ENCODE assay signal across 8 cellular contexts in genomic region chr7:102412548-102412947, GRCh38. TPM values are rescaled to one million over a fixed set of nuclear protein-coding genes. Genes with fewer than 3 reads are reported as not detected.
A peak's percentile ranks its signal among the peaks of the same experiment; 100 is the strongest.
DNase-seq lines count a peak whose midpoint lies in the region; ATAC-seq, FAIRE-seq and TF ChIP-seq lines count a peak whose summit lies in the region.

No MANE protein-coding gene starts in this region.

- no peak overlapping the region for H3K9ac ChIP-seq in K562 (ENCODE audit: insufficient read depth in 1 of 2, low read depth in 2 of 2, low read length in 2 of 2)

- POLR2A ChIA-PET in PC-9 (lab: Charles Lee; ENCODE audit: unreplicated experiment), result no interaction called here
- POLR2A ChIA-PET in K562 (lab: Yijun Ruan, JAX), result interaction anchor here (0.8 to 1.2 kb wide), 2 partner anchors 8 to 58 kb away, joined by 3 to 8 read pairs; no protein-coding TSS in a partner anchor

- H3K27me3 ChIP-seq in PC-9 (ENCODE audit: insufficient read depth, low read depth) (no peaks in the 10 kb centered on the region), K562 (ENCODE audit: control insufficient read depth in 2 of 2, insufficient read depth in 2 of 2, low read length in 2 of 2) (no peaks in the 10 kb centered on the region)

- H2AFZ ChIP-seq in PC-9 (no peak overlapping the region), K562 (ENCODE audit: low read depth, low read length) (no peak overlapping the region)

- H3K4me2 ChIP-seq in PC-9 (no peak overlapping the region), K562 (ENCODE audit: insufficient read depth, low read length) (no peak overlapping the region)

- in situ Hi-C loops in K562 (cut with MboI), result no loop called here

- no peaks in the 10 kb centered on the region for H3K9me3 ChIP-seq in PC-9 (ENCODE audit: insufficient read depth, low read depth)
- H3K9me3 ChIP-seq in K562 (replicated peaks; ENCODE audit: control insufficient read depth, insufficient read depth, low read depth, low read length), result 0 out of 2 replicates have a peak, but pooled peaks cover 3% of the 10 kb centered on the region

- peaks cover 32% of the 10 kb centered on the region for H3K36me3 ChIP-seq in PC-9 (ENCODE audit: low read depth)
- H3K36me3 ChIP-seq in K562 (ENCODE audit: control insufficient read depth, insufficient read depth, low read length), result peaks cover 89% of the 10 kb centered on the region

- ATAC-seq in K562 (peak; percentile 85), GM21825 (IDR thresholded peaks at IDR 0.05; ENCODE audit: unreplicated experiment) (no peak)

- H3F3A ChIP-seq in PC-9 (ENCODE audit: insufficient read depth, low read depth), result peaks cover 6% of the 10 kb centered on the region; the same call in 1 of the 2 replicates

- FAIRE-seq in K562 (lab: Jason Lieb, UNC), result peak; percentile 82

- peak; percentile 40 for DNase-seq in activated gamma-delta T cell treated with Interleukin-2 at 50 U/mL for 16 hours
- DNase-seq in activated gamma-delta T cell (lab: John Stamatoyannopoulos, UW), result no peak
- no peak for DNase-seq in PC-9
- peak; percentile 66 to 75 (median 68) for DNase-seq in K562 (ENCODE audit: extremely low read depth in 1 of 4, low spot score in 3 of 4)
- DNase-seq in left kidney (ENCODE audit: low read depth, low spot score), result peak; percentile 24
- DNase-seq in HK-2 (ENCODE audit: unreplicated experiment), result no peak
- no peak for DNase-seq in DMS79 (lab: John Stamatoyannopoulos, UW)

- H3K27ac ChIP-seq in PC-9 (no peak overlapping the region), K562 (ENCODE audit: extremely low read depth, low read depth, low read length) (no peak overlapping the region)

- 72% methylated on average over 6 of the region's 6 CpGs for WGBS in K562 (ENCODE audit: insufficient coverage, low coverage, missing lambda C conversion rate)

- H3K79me2 ChIP-seq in PC-9 (ENCODE audit: low read depth), result no peaks in the 10 kb centered on the region
- H3K79me2 ChIP-seq in K562 (ENCODE audit: control insufficient read depth, insufficient read depth, low read length), result peaks cover 9% of the 10 kb centered on the region; the same call in 2 of the 3 replicates

- CTCF ChIA-PET in PC-9 (lab: Charles Lee) (interaction anchor here (0.7 kb wide), 1 partner anchor 55 kb away, joined by 7 read pairs; no protein-coding TSS in a partner anchor), K562 (lab: Yijun Ruan, JAX; ENCODE audit: low intra/inter-chr PET ratio) (interaction anchor here (1.0 to 1.4 kb wide), 2 partner anchors 38 to 53 kb away, joined by 3 to 4 read pairs; partner anchors contain the start of genes ALKBH4 and LRWD1)

- no peak for TF ChIP-seq EP300 in K562 (IDR thresholded peaks at IDR 0.05; ENCODE audit: low read length)

- H4K20me1 ChIP-seq in PC-9 (ENCODE audit: insufficient read depth) (no peaks in the 10 kb centered on the region), K562 (replicated peaks; ENCODE audit: control insufficient read depth, insufficient read depth, low read length) (peaks cover 9% of the 10 kb centered on the region)

- TF ChIP-seq CTCF in PC-9 (conservative IDR thresholded peaks at IDR 0.05) (peak; percentile 61), K562 (IDR thresholded peaks at IDR 0.05 in 2 of 3, conservative IDR thresholded peaks at IDR 0.05 in 1 of 3; ENCODE audit: insufficient read depth in 2 of 3, low read depth in 1 of 3, low read length in 3 of 3) (peak; percentile 70 to 86 (median 78))

- H3K9me2 ChIP-seq in PC-9 (ENCODE audit: insufficient read depth), result no peaks in the 10 kb centered on the region

- BruUV-seq in PC-9 (replicated peaks; lab: Mats Ljungman, UMichigan), result no TSS peak
- no TSS peak for BruUV-seq in K562 (replicated peaks; lab: Mats Ljungman, UMichigan)

- H3K4me3 ChIP-seq in PC-9 (no peak overlapping the region), K562 (no peak overlapping the region)

- intact Hi-C loops in PC-9 (cut with micrococcal nuclease; ENCODE audit: unreplicated experiment) (no loop called here), K562 (cut with micrococcal nuclease) (loop anchor here (1.0 kb wide), 1 partner anchor 39 kb away; no protein-coding TSS in a partner anchor)

- TF ChIP-seq RAD21 in K562 (CRISPR knock-in tag; conservative IDR thresholded peaks at IDR 0.05 in 1 of 2, IDR thresholded peaks at IDR 0.05 in 1 of 2), result peak; percentile 60 to 81

- no peaks in the 10 kb centered on the region for H3K4me1 ChIP-seq in PC-9 (replicated peaks; ENCODE audit: insufficient read depth)
- peaks cover 0 to 4% of the 10 kb centered on the region in 2 experiments; a peak in 3 of 5 replicates for H3K4me1 ChIP-seq in K562 (replicated peaks in 1 of 2; ENCODE audit: control insufficient read depth in 2 of 2, insufficient read depth in 2 of 2, low read length in 2 of 2)

- no peaks in the 10 kb centered on the region for H3K9me1 ChIP-seq in K562 (ENCODE audit: control insufficient read depth, insufficient read depth, low read length)

- TF ChIP-seq POLR2A in K562 (conservative IDR thresholded peaks at IDR 0.05), result no peak

RNA-seq across cellular contexts. Expression of gene PRKRIP1, which starts 16.4 kb away (rescaled TPM):
- 34.6 and 43.1 TPM in 2 replicates for total RNA-seq in PC-9 (2021)
- 41.9 and 63.9 TPM in 2 replicates for total RNA-seq in K562 (2011; cell fraction: chromatin; rRNA removed; ENCODE audit: low replicate concordance)
- 59.3 and 69.9 TPM in 2 replicates for total RNA-seq in K562 (2011; cell fraction: nucleolus; rRNA removed)
- 40.8 and 43.3 TPM in 2 replicates for total RNA-seq in K562 (2011; cell fraction: nucleoplasm; rRNA removed)
- 40.0 and 44.6 TPM in 2 replicates for total RNA-seq in K562 (2014; rRNA removed)
- 14.8 and 15.9 TPM in 2 replicates for total RNA-seq in K562 (2014; rRNA removed; fragmentation: Illumina TruSeq; extraction: Trizol)
- total RNA-seq in K562 (2015; rRNA removed; fragmentation: Illumina TruSeq; extraction: Trizol), result 25.3 and 27.3 TPM in 2 replicates
- 25.2 and 33.9 TPM in 2 replicates for total RNA-seq in K562 (2021)
- polyA plus RNA-seq in K562 (2011; rRNA removed), result 17.2 and 18.1 TPM in 2 replicates
- 15.5 and 21.3 TPM in 2 replicates for polyA plus RNA-seq in K562 (2011; cell fraction: cytosol; rRNA removed)
- 62.2 and 104 TPM in 2 replicates for polyA plus RNA-seq in K562 (2011; cell fraction: nucleus; rRNA removed)
- 24.5 and 27.3 TPM in 2 replicates for polyA plus RNA-seq in K562 (2012)
- 19.3 and 19.8 TPM in 2 replicates for polyA plus RNA-seq in K562 (2014; fragmentation: Illumina TruSeq; extraction: Trizol)
- 10 to 100 TPM; 14.9 to 19.6 TPM for polyA plus RNA-seq in K562 (2014; fragmentation: Nextera tagmentation; extraction: Ambion mirVana)
- polyA plus RNA-seq in K562 (2014; rRNA removed), result 48.6 and 52.1 TPM in 2 replicates
- 5.6 and 5.9 TPM in 2 replicates for polyA minus RNA-seq in K562 (2011; rRNA and poly(A)+ RNA removed)
- 8.3 and 9.5 TPM in 2 replicates for polyA minus RNA-seq in K562 (2011; cell fraction: cytosol; rRNA and poly(A)+ RNA removed)
- polyA minus RNA-seq in K562 (2011; cell fraction: nucleus; rRNA and poly(A)+ RNA removed), result 15.4 and 20.5 TPM in 2 replicates

RNA-seq across cellular contexts. Expression of gene ORAI2, which starts 20.8 kb away (rescaled TPM):
- total RNA-seq in PC-9 (2021), result 53.3 and 59.7 TPM in 2 replicates
- 18.4 and 52.2 TPM in 2 replicates for total RNA-seq in K562 (2011; cell fraction: chromatin; rRNA removed; ENCODE audit: low replicate concordance)
- 30.3 and 37.7 TPM in 2 replicates for total RNA-seq in K562 (2011; cell fraction: nucleolus; rRNA removed)
- total RNA-seq in K562 (2011; cell fraction: nucleoplasm; rRNA removed), result 25.7 and 31.2 TPM in 2 replicates
- total RNA-seq in K562 (2014; rRNA removed), result 18.3 and 23.1 TPM in 2 replicates
- total RNA-seq in K562 (2014; rRNA removed; fragmentation: Illumina TruSeq; extraction: Trizol), result 4.0 and 4.1 TPM in 2 replicates
- total RNA-seq in K562 (2015; rRNA removed; fragmentation: Illumina TruSeq; extraction: Trizol), result 9.0 and 9.2 TPM in 2 replicates
- total RNA-seq in K562 (2021), result 23.5 and 27.7 TPM in 2 replicates
- 14.3 and 16.0 TPM in 2 replicates for polyA plus RNA-seq in K562 (2011; rRNA removed)
- polyA plus RNA-seq in K562 (2011; cell fraction: cytosol; rRNA removed), result 32.8 and 91.3 TPM in 2 replicates
- polyA plus RNA-seq in K562 (2011; cell fraction: nucleus; rRNA removed), result 5.5 and 11.5 TPM in 2 replicates
- 34.3 and 36.5 TPM in 2 replicates for polyA plus RNA-seq in K562 (2012)
- polyA plus RNA-seq in K562 (2014; fragmentation: Illumina TruSeq; extraction: Trizol), result 7.7 and 18.6 TPM in 2 replicates
- polyA plus RNA-seq in K562 (2014; fragmentation: Nextera tagmentation; extraction: Ambion mirVana), result 1 to 10 TPM; 1.1 to 2.0 TPM
- 16.7 and 18.9 TPM in 2 replicates for polyA plus RNA-seq in K562 (2014; rRNA removed)
- 11.4 and 21.4 TPM in 2 replicates for polyA minus RNA-seq in K562 (2011; rRNA and poly(A)+ RNA removed)
- 35.3 and 38.1 TPM in 2 replicates for polyA minus RNA-seq in K562 (2011; cell fraction: cytosol; rRNA and poly(A)+ RNA removed)
- polyA minus RNA-seq in K562 (2011; cell fraction: nucleus; rRNA and poly(A)+ RNA removed), result 4.0 and 4.6 TPM in 2 replicates

RNA-seq across cellular contexts. Expression of gene ALKBH4, which starts 52.1 kb away (rescaled TPM):
- total RNA-seq in PC-9 (2021), result 10.9 and 18.1 TPM in 2 replicates
- 4.3 and 16.0 TPM in 2 replicates for total RNA-seq in K562 (2011; cell fraction: chromatin; rRNA removed; ENCODE audit: low replicate concordance)
- 9.1 and 10.8 TPM in 2 replicates for total RNA-seq in K562 (2011; cell fraction: nucleolus; rRNA removed)
- 6.9 and 7.2 TPM in 2 replicates for total RNA-seq in K562 (2011; cell fraction: nucleoplasm; rRNA removed)
- 21.4 and 41.5 TPM in 2 replicates for total RNA-seq in K562 (2014; rRNA removed)
- 5.7 and 7.2 TPM in 2 replicates for total RNA-seq in K562 (2014; rRNA removed; fragmentation: Illumina TruSeq; extraction: Trizol)
- 13.5 and 15.2 TPM in 2 replicates for total RNA-seq in K562 (2015; rRNA removed; fragmentation: Illumina TruSeq; extraction: Trizol)
- 18.5 and 19.6 TPM in 2 replicates for total RNA-seq in K562 (2021)
- 4.6 and 4.7 TPM in 2 replicates for polyA plus RNA-seq in K562 (2011; rRNA removed)
- 6.4 and 21.6 TPM in 2 replicates for polyA plus RNA-seq in K562 (2011; cell fraction: cytosol; rRNA removed)
- polyA plus RNA-seq in K562 (2011; cell fraction: nucleus; rRNA removed), result 3.5 and 6.3 TPM in 2 replicates
- polyA plus RNA-seq in K562 (2012), result 10.7 and 13.3 TPM in 2 replicates
- 7.1 and 10.0 TPM in 2 replicates for polyA plus RNA-seq in K562 (2014; fragmentation: Illumina TruSeq; extraction: Trizol)
- polyA plus RNA-seq in K562 (2014; fragmentation: Nextera tagmentation; extraction: Ambion mirVana), result 10 to 100 TPM in 1 of 2 experiments, 1 to 10 TPM in 1; 6.7 to 11.8 TPM
- 13.8 and 18.1 TPM in 2 replicates for polyA plus RNA-seq in K562 (2014; rRNA removed)
- polyA minus RNA-seq in K562 (2011; rRNA and poly(A)+ RNA removed), result 1.5 and 2.0 TPM in 2 replicates
- polyA minus RNA-seq in K562 (2011; cell fraction: cytosol; rRNA and poly(A)+ RNA removed), result 3.6 and 6.6 TPM in 2 replicates
- polyA minus RNA-seq in K562 (2011; cell fraction: nucleus; rRNA and poly(A)+ RNA removed), result 3.4 and 3.9 TPM in 2 replicates

RNA-seq across cellular contexts. Expression of gene LRWD1, which starts 52.2 kb away (rescaled TPM):
- total RNA-seq in PC-9 (2021) (35.3 and 57.9 TPM in 2 replicates), K562 (2014; rRNA removed) (51.2 and 62.4 TPM in 2 replicates), K562 (2014; rRNA removed; fragmentation: Illumina TruSeq; extraction: Trizol) (14.1 and 21.3 TPM in 2 replicates), K562 (2015; rRNA removed; fragmentation: Illumina TruSeq; extraction: Trizol) (38.3 and 38.5 TPM in 2 replicates), K562 (2021) (64.7 and 66.0 TPM in 2 replicates)
- total RNA-seq in K562 (2011; cell fraction: chromatin; rRNA removed; ENCODE audit: low replicate concordance), result 20.9 and 70.7 TPM in 2 replicates
- total RNA-seq in K562 (2011; cell fraction: nucleolus; rRNA removed), result 74.0 and 78.4 TPM in 2 replicates
- total RNA-seq in K562 (2011; cell fraction: nucleoplasm; rRNA removed), result 23.7 and 31.9 TPM in 2 replicates
- polyA plus RNA-seq in K562 (2011; rRNA removed) (25.8 and 28.5 TPM in 2 replicates), K562 (2014; fragmentation: Illumina TruSeq; extraction: Trizol) (33.2 and 52.4 TPM in 2 replicates), K562 (2014; fragmentation: Nextera tagmentation; extraction: Ambion mirVana) (under 1 TPM; 0.61 to 0.78 TPM), K562 (2014; rRNA removed) (64.8 and 65.7 TPM in 2 replicates)
- 21.8 and 77.0 TPM in 2 replicates for polyA plus RNA-seq in K562 (2011; cell fraction: cytosol; rRNA removed)
- polyA plus RNA-seq in K562 (2011; cell fraction: nucleus; rRNA removed), result 35.4 and 76.1 TPM in 2 replicates
- 42.1 and 48.6 TPM in 2 replicates for polyA plus RNA-seq in K562 (2012)
- 11.1 and 23.2 TPM in 2 replicates for polyA minus RNA-seq in K562 (2011; rRNA and poly(A)+ RNA removed)
- 28.3 and 46.6 TPM in 2 replicates for polyA minus RNA-seq in K562 (2011; cell fraction: cytosol; rRNA and poly(A)+ RNA removed)
- 19.7 and 29.1 TPM in 2 replicates for polyA minus RNA-seq in K562 (2011; cell fraction: nucleus; rRNA and poly(A)+ RNA removed)

RNA-seq across cellular contexts. Expression of gene SPDYE6, which starts 56.3 kb away (rescaled TPM):
- not detected in 2 replicates for total RNA-seq in PC-9 (2021)
- 0.23 and 0.65 TPM in 2 replicates for total RNA-seq in K562 (2011; cell fraction: chromatin; rRNA removed; ENCODE audit: low replicate concordance)
- not detected in 2 replicates for total RNA-seq in K562 (2011; cell fraction: nucleolus; rRNA removed)
- 0.38 TPM in 1 of 2 replicates, not detected in the other for total RNA-seq in K562 (2011; cell fraction: nucleoplasm; rRNA removed)
- not detected in 2 replicates for total RNA-seq in K562 (2014; rRNA removed)
- not detected in 2 replicates for total RNA-seq in K562 (2014; rRNA removed; fragmentation: Illumina TruSeq; extraction: Trizol)
- not detected in 2 replicates for total RNA-seq in K562 (2015; rRNA removed; fragmentation: Illumina TruSeq; extraction: Trizol)
- total RNA-seq in K562 (2021), result not detected in 2 replicates
- polyA plus RNA-seq in K562 (2011; rRNA removed), result not detected in 2 replicates
- polyA plus RNA-seq in K562 (2011; cell fraction: cytosol; rRNA removed), result not detected in 2 replicates
- polyA plus RNA-seq in K562 (2011; cell fraction: nucleus; rRNA removed), result not detected in 2 replicates
- 2.1 and 2.9 TPM in 2 replicates for polyA plus RNA-seq in K562 (2012)
- not detected in 2 replicates for polyA plus RNA-seq in K562 (2014; fragmentation: Illumina TruSeq; extraction: Trizol)
- polyA plus RNA-seq in K562 (2014; fragmentation: Nextera tagmentation; extraction: Ambion mirVana), result under 1 TPM; 0.24 to 0.35 TPM
- not detected in 2 replicates for polyA plus RNA-seq in K562 (2014; rRNA removed)
- polyA minus RNA-seq in K562 (2011; rRNA and poly(A)+ RNA removed), result not detected in 2 replicates
- polyA minus RNA-seq in K562 (2011; cell fraction: cytosol; rRNA and poly(A)+ RNA removed), result not detected in 2 replicates
- polyA minus RNA-seq in K562 (2011; cell fraction: nucleus; rRNA and poly(A)+ RNA removed), result not detected in 2 replicates

Comparison
In these comparisons a context has a peak if more than half of its experiments do, and no peak if none do; other contexts are left out.
1. DNase-seq: peak in activated gamma-delta T cell treated with Interleukin-2 at 50 U/mL for 16 hours (single experiment), K562 (4 of 4) and left kidney (single experiment); none in activated gamma-delta T cell (single experiment), PC-9 (0 of 2), HK-2 (single experiment) and DMS79 (single experiment).